Comparison of ENCODE assay signal across 27 cellular contexts in genomic region chr6:77535172-77535571, GRCh38.
"Had no signal": no experiment of that assay in that cellular context is flagged by ENCODE, and none has a peak within 500 bp of the region (broad histone marks: within the 10 kb centered on the region; RNA-seq: fewer than 3 reads in every experiment).

No MANE protein-coding gene starts in this region.

- H3K9me3 ChIP-seq: ascending aorta had no signal

- H3K36me3 ChIP-seq: ascending aorta, esophagus muscularis mucosa, WERI-Rb-1 had no signal

- ATAC-seq: activated CD4-positive, CD25-positive, alpha-beta regulatory T cell treated with anti-CD3 and anti-CD28 coated beads, Interleukin-2, amount 50 U/mL, for 24 hours; activated CD8-positive, alpha-beta T cell treated with anti-CD3 and anti-CD28 coated beads for 36 hours; activated naive CD4-positive, alpha-beta T cell treated with anti-CD3 and anti-CD28 coated beads, Interleukin-2, amount 50 U/mL, for 72 hours; effector memory CD8-positive, alpha-beta T cell; T-helper 17 cell had no signal

- DNase-seq: activated B cell treated with CpG ODN at 0.5 μM for 24 hours; activated CD4-positive, alpha-beta T cell treated with anti-CD3 and anti-CD28 coated beads for 48 hours; activated CD4-positive, alpha-beta T cell treated with anti-CD3 and anti-CD28 coated beads, Interleukin-2, amount 50 U/mL, for 1 hour; activated CD4-positive, alpha-beta T cell treated with anti-CD3 and anti-CD28 coated beads, Interleukin-2, amount 50 U/mL, for 48 hours; activated CD8-positive, alpha-beta memory T cell treated with anti-CD3 and anti-CD28 coated beads for 24 hours; activated CD8-positive, alpha-beta T cell treated with anti-CD3 and anti-CD28 coated beads for 36 hours; activated gamma-delta T cell; activated naive CD4-positive, alpha-beta T cell; activated naive CD4-positive, alpha-beta T cell treated with anti-CD3 and anti-CD28 coated beads, Interleukin-2, amount 10 ng/mL, durations not matched to agents 7 days and 5 days; activated naive CD8-positive, alpha-beta T cell treated with anti-CD3 and anti-CD28 coated beads, Interleukin-2, amount 10 ng/mL, durations not matched to agents 7 days and 5 days; activated T-cell treated with anti-CD3 and anti-CD28 coated beads, Interleukin-2, amount 50 U/mL, for 1 hour; activated T-cell treated with anti-CD3 and anti-CD28 coated beads, Interleukin-2, amount 50 U/mL, for 48 hours; cortex of kidney; dermis blood vessel endothelial cell; effector CD4-positive, alpha-beta T cell; effector memory CD8-positive, alpha-beta T cell; erythroblast; foreskin melanocyte; head of caudate nucleus; T-helper 1 cell; T-helper 17 cell; T1000; WERI-Rb-1 had no signal

- H3K4me3 ChIP-seq: ascending aorta, esophagus muscularis mucosa had no signal

- H3K27me3 ChIP-seq: ascending aorta, esophagus muscularis mucosa had no signal

- H3K27ac ChIP-seq: ascending aorta, esophagus muscularis mucosa, WERI-Rb-1 had no signal

- H3K4me1 ChIP-seq: ascending aorta, esophagus muscularis mucosa had no signal
